Comparison of ENCODE assay signal across 8 cellular contexts in the genomic region with DNA sequence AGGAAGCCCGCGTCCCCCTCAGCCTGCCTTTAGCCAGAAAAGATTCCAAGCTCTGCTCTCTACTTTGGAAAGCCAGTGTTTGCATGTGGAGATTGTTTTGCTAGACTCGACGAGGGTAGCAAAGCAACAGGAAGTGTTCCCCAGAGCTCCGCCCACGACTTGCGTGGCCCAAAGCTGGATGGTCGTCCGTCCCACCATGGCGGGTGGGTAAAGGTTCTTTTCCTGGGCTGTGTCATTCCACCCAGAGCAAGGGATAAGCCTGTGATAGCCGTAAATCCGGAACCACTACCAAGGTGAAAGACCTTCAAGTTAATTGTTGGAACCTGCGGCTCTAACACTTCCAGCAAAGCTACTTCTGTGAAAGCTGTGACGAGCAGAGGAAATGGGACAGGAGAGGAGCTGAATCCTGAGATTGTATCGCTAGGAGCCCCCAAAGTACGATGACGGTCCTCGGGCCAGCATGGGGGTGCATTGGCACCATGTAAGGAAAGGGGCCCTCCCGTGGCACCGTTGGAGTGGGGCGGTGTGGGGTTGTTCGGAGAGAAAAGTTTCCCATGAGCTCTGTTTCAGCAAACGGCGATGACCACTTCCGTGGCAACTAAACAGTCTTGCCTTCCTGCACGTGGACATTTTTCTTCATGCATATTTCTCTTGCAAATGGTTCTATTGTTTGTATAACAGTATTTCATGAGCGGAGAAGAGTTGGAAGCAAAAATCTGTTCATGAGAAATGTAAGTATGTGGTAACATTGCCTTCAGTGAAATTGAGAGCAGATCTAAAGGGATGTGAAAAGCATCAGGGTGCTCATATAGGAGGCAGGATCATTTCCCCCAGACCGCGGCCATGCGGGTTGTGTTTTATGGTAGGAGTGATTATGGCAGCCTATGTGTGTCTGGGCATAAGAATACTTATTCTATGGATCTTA. TPM values are rescaled to one million over a fixed set of nuclear protein-coding genes. Genes with fewer than 3 reads are reported as not detected.
DNase-seq lines count a peak whose midpoint lies in the region; ATAC-seq, FAIRE-seq and TF ChIP-seq lines count a peak whose summit lies in the region.

No MANE protein-coding gene starts in this region.

- ATAC-seq in GM18907 (IDR thresholded peaks at IDR 0.05; ENCODE audit: unreplicated experiment), result no peak
- no peak for ATAC-seq in HG03139 (IDR thresholded peaks at IDR 0.05; ENCODE audit: unreplicated experiment)
- ATAC-seq in GM19395 (IDR thresholded peaks at IDR 0.05; ENCODE audit: unreplicated experiment), result no peak
- no peak for ATAC-seq in GM21576 (IDR thresholded peaks at IDR 0.05; ENCODE audit: unreplicated experiment)

- CTCF ChIA-PET in OCI-LY7 (lab: Charles Lee; ENCODE audit: unreplicated experiment), result interaction anchor here (1.0 to 1.2 kb wide), 2 partner anchors 8 to 47 kb away, joined by 3 to 4 read pairs; no protein-coding TSS in a partner anchor

- no TSS peak for BruUV-seq in OCI-LY7 (replicated peaks; lab: Mats Ljungman, UMichigan)

- peak overlapping the region; percentile 26 for H3K4me3 ChIP-seq in OCI-LY7 (ENCODE audit: low read depth, low read length, poor library complexity, severe bottlenecking)
- H3K4me3 ChIP-seq in endocrine pancreas (ENCODE audit: control insufficient read depth, insufficient read depth, low read length), result peak overlapping the region; percentile 33

- peak; percentile 73 for FAIRE-seq in GM18507 (lab: Jason Lieb, UNC)

- DNase-seq in GM18507 (ENCODE audit: extremely low spot score, insufficient read length, low read depth) (no peak), OCI-LY7 (ENCODE audit: low spot score) (no peak)
- peak; percentile 24 for DNase-seq in stimulated activated CD4-positive, alpha-beta T cell treated with anti-CD3 and anti-CD28 coated beads, Interleukin-12 subunit alpha, Interleukin-12 subunit beta, amount 100 ng/mL, for 4 hours

- no peaks in the 10 kb centered on the region for H4K20me1 ChIP-seq in OCI-LY7 (ENCODE audit: insufficient read depth, low read length)

- H3K4me1 ChIP-seq in OCI-LY7 (ENCODE audit: insufficient read depth, low read length, poor library complexity, severe bottlenecking) (peaks cover 46% of the 10 kb centered on the region), endocrine pancreas (ENCODE audit: control insufficient read depth, insufficient read depth, low read length) (no peaks in the 10 kb centered on the region)

- no peak overlapping the region for H3K27ac ChIP-seq in OCI-LY7 (ENCODE audit: low read depth, low read length, poor library complexity, severe bottlenecking)

- no peak for TF ChIP-seq CTCF in OCI-LY7 (conservative IDR thresholded peaks at IDR 0.05; ENCODE audit: low read length)

- intact Hi-C loops in OCI-LY7 (cut with micrococcal nuclease; ENCODE audit: unreplicated experiment), result loop anchor here (2.0 to 10.0 kb wide), 3 partner anchors 61 to 555 kb away; no protein-coding TSS in a partner anchor

- peak overlapping the region; percentile 86 for H3K4me2 ChIP-seq in OCI-LY7 (ENCODE audit: low read length)

- H2AFZ ChIP-seq in OCI-LY7 (ENCODE audit: low read length), result no peak overlapping the region

- H3K9me3 ChIP-seq in OCI-LY7 (ENCODE audit: low read length) (no peaks in the 10 kb centered on the region), endocrine pancreas (ENCODE audit: control insufficient read depth, low read length) (no peaks in the 10 kb centered on the region)

- no peaks in the 10 kb centered on the region for H3K9me2 ChIP-seq in OCI-LY7 (ENCODE audit: insufficient read depth, low read length)

- no peaks in the 10 kb centered on the region for H3K27me3 ChIP-seq in endocrine pancreas (ENCODE audit: control insufficient read depth, insufficient read depth, low read length)

- H3K9ac ChIP-seq in endocrine pancreas (ENCODE audit: control insufficient read depth, insufficient read depth, low read length), result no peak overlapping the region

- H3K79me2 ChIP-seq in OCI-LY7 (ENCODE audit: insufficient read depth, low read depth, low read length), result peaks cover 3% of the 10 kb centered on the region; the same call in 1 of the 2 replicates

- POLR2A ChIA-PET in OCI-LY7 (lab: Charles Lee), result interaction anchor here (1.5 kb wide), 1 partner anchor 9 kb away, joined by 3 read pairs; no protein-coding TSS in a partner anchor

- H3K36me3 ChIP-seq in OCI-LY7 (ENCODE audit: insufficient read depth, low read length) (no peaks in the 10 kb centered on the region), endocrine pancreas (ENCODE audit: control insufficient read depth, insufficient read depth, low read length) (no peaks in the 10 kb centered on the region)

RNA-seq across cellular contexts. Expression of a gene that starts 8.3 kb away (rescaled TPM):
- 7.3 and 10.4 TPM in 2 replicates for total RNA-seq in OCI-LY7 (2014; rRNA removed; shearing (Covaris generic))
- total RNA-seq in OCI-LY7 (2022), result 3.5 and 4.5 TPM in 2 replicates

RNA-seq across cellular contexts. Expression of a gene that starts 53.6 kb away (rescaled TPM):
- total RNA-seq in OCI-LY7 (2014; rRNA removed; shearing (Covaris generic)), result 0.19 TPM in 1 of 2 replicates, not detected in the other
- total RNA-seq in OCI-LY7 (2022), result not detected in 2 replicates

RNA-seq across cellular contexts. Expression of a gene that starts 55.9 kb away (rescaled TPM):
- total RNA-seq in OCI-LY7 (2014; rRNA removed; shearing (Covaris generic)), result 24.4 and 24.7 TPM in 2 replicates
- total RNA-seq in OCI-LY7 (2022), result 23.9 and 25.1 TPM in 2 replicates
